9 cellular contexts compared by ENCODE assay signal in the genomic region with DNA sequence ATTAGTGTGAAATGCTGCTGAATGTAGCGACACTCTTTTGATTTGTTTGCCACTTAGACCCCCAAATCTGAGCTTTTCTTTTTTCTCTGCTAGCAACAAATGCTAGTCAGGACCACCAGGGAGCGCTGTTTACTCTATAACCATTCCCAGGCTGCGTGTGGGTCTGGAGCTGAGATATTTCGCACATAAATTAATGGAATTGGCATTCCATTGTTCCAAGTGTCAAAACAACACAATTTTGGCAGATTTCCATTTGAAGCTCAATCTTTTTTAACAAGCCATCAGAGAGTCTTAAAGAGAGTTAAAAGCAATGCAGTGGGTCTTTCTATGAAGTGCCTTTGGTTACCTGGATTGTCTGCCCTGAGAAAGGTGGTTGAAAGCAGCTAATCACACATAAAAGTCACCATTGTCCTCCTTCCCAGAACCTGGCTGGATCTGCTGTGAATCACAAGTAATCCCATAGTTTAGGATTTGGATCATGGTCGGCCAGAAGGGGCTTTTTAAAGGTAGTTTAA. TPM values are rescaled to one million over a fixed set of nuclear protein-coding genes. Genes with fewer than 3 reads are reported as not detected.
A peak's percentile ranks its signal among the peaks of the same experiment; 100 is the strongest.
DNase-seq lines count a peak whose midpoint lies in the region; ATAC-seq and TF ChIP-seq lines count a peak whose summit lies in the region.
"Had no signal": no experiment of that assay in that cellular context is flagged by ENCODE, and none has a peak within 500 bp of the region (broad histone marks: within the 10 kb centered on the region; RNA-seq: fewer than 3 reads in every experiment).

No MANE protein-coding gene starts in this region.

- H3K36me3 Mint-ChIP-seq in activated T-cell treated with anti-CD3 and anti-CD28 coated beads, Interleukin-2, amount 50 U/mL, for 4 hours (ENCODE audit: insufficient read depth) = no peaks in the 10 kb centered on the region

- H3K27me3 ChIP-seq in WERI-Rb-1 (ENCODE audit: insufficient read depth, low read depth, severe bottlenecking) = no peaks in the 10 kb centered on the region
- H3K27me3 ChIP-seq in transverse colon = peaks cover 9% of the 10 kb centered on the region

- TF ChIP-seq EP300 in transverse colon (IDR thresholded peaks at IDR 0.05; ENCODE audit: low read depth) = no peak

- peak; percentile 67 for TF ChIP-seq CTCF in WERI-Rb-1 (IDR thresholded peaks at IDR 0.05; ENCODE audit: low read depth, low read length)
- peak; percentile 43 to 62 (median 55) for TF ChIP-seq CTCF in transverse colon (IDR thresholded peaks at IDR 0.05)

- peaks cover 3% of the 10 kb centered on the region for H3K9me3 ChIP-seq in WERI-Rb-1 (ENCODE audit: severe bottlenecking)
- no peaks in the 10 kb centered on the region for H3K9me3 ChIP-seq in transverse colon

- no peaks in the 10 kb centered on the region for H3K4me1 ChIP-seq in transverse colon

- H3K36me3 ChIP-seq in WERI-Rb-1 (no peaks in the 10 kb centered on the region), transverse colon (no peaks in the 10 kb centered on the region)

- intact Hi-C loops in transverse colon (cut with DNase I; ENCODE audit: low total_unique reads) = no loop called here

- no peak for ATAC-seq in GM18505 (IDR thresholded peaks at IDR 0.05; ENCODE audit: unreplicated experiment)
- ATAC-seq in activated T-cell treated with anti-CD3 and anti-CD28 coated beads, Interleukin-2, amount 50 U/mL, for 4 hours = no peak

- in situ Hi-C loops in transverse colon (cut with MboI; ENCODE audit: low pct_ligation_motif_present in 1 of 4, low pct_unique_long_range_greater_than_20kb in 1 of 4, low sequenced_read_pairs in 3 of 4) = no loop called here

- 0 to 9% methylated on average over 4 to 5 of the region's 5 CpGs for whole genome bisulfite sequencing in transverse colon (ENCODE audit: low coverage in 1 of 2), 2 donors

- no peak overlapping the region for H3K4me3 Mint-ChIP-seq in activated T-cell treated with anti-CD3 and anti-CD28 coated beads, Interleukin-2, amount 50 U/mL, for 4 hours

- peaks cover 9% of the 10 kb centered on the region for H3K9me3 Mint-ChIP-seq in activated T-cell treated with anti-CD3 and anti-CD28 coated beads, Interleukin-2, amount 50 U/mL, for 4 hours

- peak; percentile 69 for DNase-seq in ELF-1 (ENCODE audit: low read depth, low spot score)
- DNase-seq in LoVo (ENCODE audit: low spot score) = peak; percentile 44
- peak; percentile 57 for DNase-seq in WERI-Rb-1
- DNase-seq in inferior parietal cortex (ENCODE audit: extremely low spot score) = peak; percentile 84
- DNase-seq in transverse colon = no peak
- no peak for DNase-seq in GF-D8 (lab: John Stamatoyannopoulos, UW)
- no peak for DNase-seq in activated T-cell treated with anti-CD3 and anti-CD28 coated beads, Interleukin-2, amount 50 U/mL, for 4 hours

- peaks cover 6% of the 10 kb centered on the region for H3K27me3 Mint-ChIP-seq in activated T-cell treated with anti-CD3 and anti-CD28 coated beads, Interleukin-2, amount 50 U/mL, for 4 hours (ENCODE audit: low read depth)

- H3K4me3 ChIP-seq in WERI-Rb-1 (ENCODE audit: low read depth, low read length) (no peak overlapping the region), transverse colon (no peak overlapping the region)

- H3K4me1 Mint-ChIP-seq in activated T-cell treated with anti-CD3 and anti-CD28 coated beads, Interleukin-2, amount 50 U/mL, for 4 hours (ENCODE audit: low read depth) = no peaks in the 10 kb centered on the region

- H3K27ac ChIP-seq in WERI-Rb-1 = no peak overlapping the region
- H3K27ac ChIP-seq in transverse colon = no peak overlapping the region

- TF ChIP-seq POLR2A in transverse colon (IDR thresholded peaks at IDR 0.05) (no peak), GM18505 (IDR thresholded peaks at IDR 0.05; ENCODE audit: borderline replicate concordance, extremely low read depth, insufficient read depth, insufficient read length) (no peak)

RNA-seq across cellular contexts. Expression of gene TMEM132C, which starts 7.4 kb away (rescaled TPM):
- 1 to 10 TPM in 1 of 4 donors, under 1 TPM in 3; 0.20 to 1.6 (median 0.58) TPM for total RNA-seq in transverse colon
- not detected for total RNA-seq in activated T-cell treated with anti-CD3 and anti-CD28 coated beads, Interleukin-2, amount 50 U/mL, for 4 hours
- total RNA-seq: M059J had no signal

Comparison
In these comparisons a context has a peak if more than half of its experiments do, and no peak if none do; other contexts are left out.
1. DNase-seq: peak in ELF-1 (single experiment), LoVo (single experiment), WERI-Rb-1 (single experiment) and inferior parietal cortex (single experiment); none in transverse colon (single experiment), GF-D8 (single experiment) and activated T-cell treated with anti-CD3 and anti-CD28 coated beads, Interleukin-2, amount 50 U/mL, for 4 hours (single experiment).